In genomic region chr22:23856721-23857605, GRCh38 we compare ENCODE assay signal across 8 cellular contexts. TPM values are rescaled to one million over a fixed set of nuclear protein-coding genes. Genes with fewer than 3 reads are reported as not detected.
DNase-seq lines count a peak whose midpoint lies in the region; ATAC-seq and TF ChIP-seq lines count a peak whose summit lies in the region.

No MANE protein-coding gene starts in this region.

- 3 to 5% (median 3%) methylated on average over 35 to 58 of the region's 58 CpGs for WGBS in stomach, 5 donors

- peaks cover 14 to 24% (median 21%) of the 10 kb centered on the region in 3 donors for H3K4me1 Mint-ChIP-seq in CD8-positive, alpha-beta memory T cell

- H3K27me3 ChIP-seq in CD8-positive, alpha-beta memory T cell (ENCODE audit: insufficient read depth, low read length, poor library complexity, severe bottlenecking), result no peaks in the 10 kb centered on the region
- H3K27me3 ChIP-seq in PC-3 (ENCODE audit: low read length) (no peaks in the 10 kb centered on the region), stomach (no peaks in the 10 kb centered on the region)

- ATAC-seq in GM18873 (IDR thresholded peaks at IDR 0.05; ENCODE audit: low FRiP score, unreplicated experiment), result peak; percentile 38
- peak; percentile 28 for ATAC-seq in HG03108 (IDR thresholded peaks at IDR 0.05; ENCODE audit: unreplicated experiment)
- no peak for ATAC-seq in PC-3

- H3K36me3 ChIP-seq in CD8-positive, alpha-beta memory T cell (ENCODE audit: insufficient read depth, low read length), result no peaks in the 10 kb centered on the region
- H3K36me3 ChIP-seq in PC-3 (ENCODE audit: low read depth, low read length) (no peaks in the 10 kb centered on the region), stomach (no peaks in the 10 kb centered on the region)

- H3K4me2 ChIP-seq in PC-3 (ENCODE audit: low read length), result peak overlapping the region; percentile 100

- peaks cover 17% of the 10 kb centered on the region for H3K4me1 ChIP-seq in CD8-positive, alpha-beta memory T cell (ENCODE audit: insufficient read depth, low read length)
- H3K4me1 ChIP-seq in PC-3 (ENCODE audit: insufficient read depth, low read length) (peaks cover 5% of the 10 kb centered on the region; the same call in 1 of the 2 replicates), stomach (peaks cover 13 to 27% (median 26%) of the 10 kb centered on the region in 4 donors)

- H3K36me3 Mint-ChIP-seq in CD8-positive, alpha-beta memory T cell, result peaks cover 0 to 8% (median 0%) of the 10 kb centered on the region in 3 donors

- peak overlapping the region; percentile 92 to 98 (median 94) for H3K4me3 Mint-ChIP-seq in CD8-positive, alpha-beta memory T cell

- peak in 1 of 5 donors; percentile 15 for DNase-seq in CD8-positive, alpha-beta memory T cell
- DNase-seq in PC-3 (no peak), choroid plexus epithelial cell (ENCODE audit: low read depth) (peak; percentile 48), left kidney (ENCODE audit: low read depth, low spot score) (peak; percentile 86), stomach (no peak), NCI-H187 (lab: John Stamatoyannopoulos, UW) (no peak)

- H3K27ac Mint-ChIP-seq in CD8-positive, alpha-beta memory T cell, result peak overlapping the region; percentile 73 to 97 (median 90)

- peak overlapping the region; percentile 82 for H3K4me3 ChIP-seq in CD8-positive, alpha-beta memory T cell (ENCODE audit: low read length)
- H3K4me3 ChIP-seq in PC-3 (ENCODE audit: low read length), result peak overlapping the region; percentile 93
- H3K4me3 ChIP-seq in choroid plexus epithelial cell (ENCODE audit: low read depth, low read length), result peak overlapping the region; percentile 65
- peak overlapping the region; percentile 62 to 74 (median 72) for H3K4me3 ChIP-seq in stomach

- H3K27ac ChIP-seq in CD8-positive, alpha-beta memory T cell (ENCODE audit: low read depth, low read length), result peak overlapping the region; percentile 73
- H3K27ac ChIP-seq in PC-3 (ENCODE audit: low read length) (no peak overlapping the region), stomach (peak overlapping the region; percentile 84 to 92 (median 91))

- H3K9me2 ChIP-seq in PC-3 (replicated peaks; ENCODE audit: low read length), result no peaks in the 10 kb centered on the region

- TSS peak; percentile 44 for BruUV-seq in PC-3 (replicated peaks; lab: Mats Ljungman, UMichigan)

- H4K20me1 ChIP-seq in PC-3 (ENCODE audit: low read length), result no peaks in the 10 kb centered on the region

- H3K9ac ChIP-seq in PC-3 (ENCODE audit: low read length), result peak overlapping the region; percentile 86; the same call in 1 of the 2 replicates

- no peaks in the 10 kb centered on the region for H3K27me3 Mint-ChIP-seq in CD8-positive, alpha-beta memory T cell

- CTCF ChIA-PET in CD8-positive, alpha-beta memory T cell (lab: Charles Lee), result interaction anchor here (0.5 to 4.8 kb wide), 9 partner anchors 8 to 140 kb away, joined by 3 to 39 read pairs (median 3); partner anchors contain the start of genes MIF and MMP11
- CTCF ChIA-PET in PC-3 (lab: Charles Lee), result interaction anchor here (0.6 to 1.3 kb wide), 3 partner anchors 37 to 219 kb away, joined by 3 to 9 read pairs (median 4); partner anchors contain the start of genes MIF and MMP11

- peak overlapping the region; percentile 100 for H2AFZ ChIP-seq in PC-3 (ENCODE audit: low read length)

- H3K9me3 ChIP-seq in CD8-positive, alpha-beta memory T cell (ENCODE audit: low read length), result no peaks in the 10 kb centered on the region
- H3K9me3 ChIP-seq in PC-3 (ENCODE audit: low read length), result no peaks in the 10 kb centered on the region
- no peaks in the 10 kb centered on the region for H3K9me3 ChIP-seq in stomach

- no peaks in the 10 kb centered on the region for H3F3A ChIP-seq in PC-3 (ENCODE audit: low read length, unreplicated experiment)

- no peak for TF ChIP-seq EP300 in stomach (IDR thresholded peaks at IDR 0.05)

- TF ChIP-seq POLR2A in stomach (IDR thresholded peaks at IDR 0.05), result no peak

- TF ChIP-seq CTCF in PC-3 (conservative IDR thresholded peaks at IDR 0.05; ENCODE audit: low read depth, low read length) (no peak), choroid plexus epithelial cell (conservative IDR thresholded peaks at IDR 0.05; ENCODE audit: low read depth, low read length) (peak; percentile 39), stomach (IDR thresholded peaks at IDR 0.05) (peak in 1 of 7 experiments; percentile 10)

- no peaks in the 10 kb centered on the region for H3K79me2 ChIP-seq in PC-3 (ENCODE audit: low read length)

- POLR2A ChIA-PET in CD8-positive, alpha-beta memory T cell (lab: Charles Lee), result interaction anchor here (1.0 to 1.9 kb wide), 6 partner anchors 12 to 90 kb away, joined by 3 to 30 read pairs (median 5); partner anchors contain the start of genes CHCHD10, DERL3, MIF and MMP11
- POLR2A ChIA-PET in PC-3 (lab: Charles Lee; ENCODE audit: unreplicated experiment), result interaction anchor here (0.5 to 0.6 kb wide), 3 partner anchors 81 to 710 kb away, joined by 3 to 5 read pairs (median 4); no protein-coding TSS in a partner anchor

- no peaks in the 10 kb centered on the region for H3K9me3 Mint-ChIP-seq in CD8-positive, alpha-beta memory T cell

- intact Hi-C loops in PC-3 (cut with micrococcal nuclease), result no loop called here
- intact Hi-C loops in stomach (cut with DNase I; ENCODE audit: low total_unique reads), result no loop called here

RNA-seq across cellular contexts. Expression of gene SLC2A11, which starts 0.7 kb away (rescaled TPM):
- 1 to 10 TPM; 7.1 to 9.0 TPM for total RNA-seq in CD8-positive, alpha-beta memory T cell
- 5.2 TPM for polyA plus RNA-seq in CD8-positive, alpha-beta memory T cell
- total RNA-seq in PC-3 (2014; rRNA removed) (8.0 and 9.4 TPM in 2 replicates), stomach (10 to 100 TPM in 1 of 5 donors, 1 to 10 TPM in 4; 3.2 to 10.3 (median 6.6) TPM)
- polyA plus RNA-seq in stomach, result 1 to 10 TPM; 5.8 to 9.1 (median 6.7) TPM

RNA-seq across cellular contexts. Expression of gene DERL3, which starts 18.2 kb away (rescaled TPM):
- 1 to 10 TPM; 5.4 to 5.8 TPM for total RNA-seq in CD8-positive, alpha-beta memory T cell
- polyA plus RNA-seq in CD8-positive, alpha-beta memory T cell, result 0.28 TPM
- total RNA-seq in PC-3 (2014; rRNA removed) (not detected in 2 replicates), stomach (10 to 100 TPM in 2 of 5 donors, 1 to 10 TPM in 2, under 1 TPM in 1; 0.45 to 24.1 (median 5.2) TPM)
- 10 to 100 TPM in 1 of 3 donors, 1 to 10 TPM in 2; 6.2 to 24.5 (median 7.9) TPM for polyA plus RNA-seq in stomach

RNA-seq across cellular contexts. Expression of gene MIF, which starts 37.2 kb away (rescaled TPM):
- 100 to 1,000 TPM; 804 to 830 TPM for total RNA-seq in CD8-positive, alpha-beta memory T cell
- 1,220 TPM for polyA plus RNA-seq in CD8-positive, alpha-beta memory T cell
- 884 and 957 TPM in 2 replicates for total RNA-seq in PC-3 (2014; rRNA removed)
- 100 to 1,000 TPM in 4 of 5 donors, 10 to 100 TPM in 1; 59.5 to 293 (median 214) TPM for total RNA-seq in stomach
- 100 to 1,000 TPM; 496 to 940 (median 891) TPM for polyA plus RNA-seq in stomach

Comparison
In these comparisons a context has a peak if more than half of its experiments do, and no peak if none do; other contexts are left out.
1. DNase-seq: peak in choroid plexus epithelial cell (single experiment) and left kidney (single experiment); none in PC-3 (single experiment), stomach (single experiment) and NCI-H187 (0 of 2).
2. Peak in every context shown above with its lines, with median percentiles within 50 percentile points of each other: H3K4me3 ChIP-seq.